Comparison of ENCODE assay signal across 1 cellular context in genomic region chr6:170480045-170480714, GRCh38.
TF ChIP-seq lines count a peak whose summit lies in the region.

No MANE protein-coding gene starts in this region.

TF ChIP-seq in K562, 482 proteins besides CTCF, POLR2A, EP300 and RAD21 (continued from another document):
- no peak for TF ChIP-seq ATF3 (IDR thresholded peaks at IDR 0.05)
- TF ChIP-seq ATF3 (CRISPR knock-in tag; conservative IDR thresholded peaks at IDR 0.05), result no peak
- TF ChIP-seq, protein P1, sequence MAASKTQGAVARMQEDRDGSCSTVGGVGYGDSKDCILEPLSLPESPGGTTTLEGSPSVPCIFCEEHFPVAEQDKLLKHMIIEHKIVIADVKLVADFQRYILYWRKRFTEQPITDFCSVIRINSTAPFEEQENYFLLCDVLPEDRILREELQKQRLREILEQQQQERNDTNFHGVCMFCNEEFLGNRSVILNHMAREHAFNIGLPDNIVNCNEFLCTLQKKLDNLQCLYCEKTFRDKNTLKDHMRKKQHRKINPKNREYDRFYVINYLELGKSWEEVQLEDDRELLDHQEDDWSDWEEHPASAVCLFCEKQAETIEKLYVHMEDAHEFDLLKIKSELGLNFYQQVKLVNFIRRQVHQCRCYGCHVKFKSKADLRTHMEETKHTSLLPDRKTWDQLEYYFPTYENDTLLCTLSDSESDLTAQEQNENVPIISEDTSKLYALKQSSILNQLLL (CRISPR knock-in tag; IDR thresholded peaks at IDR 0.05; ENCODE audit: borderline replicate concordance), result no peak
- no peak for TF ChIP-seq ZNF165 (CRISPR knock-in tag; IDR thresholded peaks at IDR 0.05; ENCODE audit: borderline replicate concordance)
